ENCODE assay signal across 19 cellular contexts in genomic region chr1:230636575-230637163, GRCh38.
"Had no signal": no experiment of that assay in that cellular context is flagged by ENCODE, and none has a peak within 500 bp of the region (broad histone marks: within the 10 kb centered on the region; RNA-seq: fewer than 3 reads in every experiment).

No MANE protein-coding gene starts in this region.

- H3K27ac ChIP-seq: breast epithelium, foreskin keratinocyte, stomach, suprapubic skin, tibial nerve had no signal

- H3K9me3 ChIP-seq: breast epithelium, stomach, suprapubic skin, tibial nerve had no signal

- H3K27me3 Mint-ChIP-seq: progenitor cell of endocrine pancreas had no signal

- H3K4me1 ChIP-seq: breast epithelium, tibial nerve had no signal

- H3K4me1 Mint-ChIP-seq: central memory CD8-positive, alpha-beta T cell had no signal

- H3K27ac Mint-ChIP-seq: activated B cell treated with CpG ODN at 0.5 μM for 24 hours; activated naive CD8-positive, alpha-beta T cell; memory B cell; natural killer cell treated with Interleukin-12 subunit alpha and Interleukin-12 subunit beta and Interleukin-15 and Interleukin-18, amount 100 ng/mL, for 72 hours; progenitor cell of endocrine pancreas; T-helper 17 cell had no signal

- H3K36me3 Mint-ChIP-seq: activated naive CD8-positive, alpha-beta T cell; memory B cell; natural killer cell treated with Interleukin-12 subunit alpha and Interleukin-12 subunit beta and Interleukin-15 and Interleukin-18, amount 100 ng/mL, for 72 hours had no signal

- H3K9me3 Mint-ChIP-seq: activated B cell treated with CpG ODN at 0.5 μM for 24 hours; central memory CD8-positive, alpha-beta T cell; memory B cell; natural killer cell treated with Interleukin-12 subunit alpha and Interleukin-12 subunit beta and Interleukin-15 and Interleukin-18, amount 100 ng/mL, for 72 hours had no signal

- ATAC-seq: foreskin keratinocyte; left colon; natural killer cell treated with Interleukin-12 subunit alpha and Interleukin-12 subunit beta and Interleukin-15 and Interleukin-18, amount 100 ng/mL, for 72 hours; T-helper 17 cell had no signal

- H3K4me3 Mint-ChIP-seq: activated B cell treated with CpG ODN at 0.5 μM for 24 hours; activated naive CD8-positive, alpha-beta T cell; central memory CD8-positive, alpha-beta T cell; memory B cell; natural killer cell treated with Interleukin-12 subunit alpha and Interleukin-12 subunit beta and Interleukin-15 and Interleukin-18, amount 100 ng/mL, for 72 hours; T-helper 17 cell had no signal

- DNase-seq: activated B cell treated with CpG ODN at 0.5 μM for 24 hours; activated effector memory CD4-positive, alpha-beta T cell treated with anti-CD3 and anti-CD28 coated beads, Interleukin-2, amount 50 U/mL, for 16 hours; activated T-cell treated with anti-CD3 and anti-CD28 coated beads, Interleukin-2, amount 50 U/mL, for 1 hour; amniotic stem cell; effector memory CD4-positive, alpha-beta T cell; foreskin keratinocyte; left colon; retina; stomach; SW 1271; T-helper 17 cell had no signal
